ENCODE assay signal across 8 cellular contexts in the genomic region with DNA sequence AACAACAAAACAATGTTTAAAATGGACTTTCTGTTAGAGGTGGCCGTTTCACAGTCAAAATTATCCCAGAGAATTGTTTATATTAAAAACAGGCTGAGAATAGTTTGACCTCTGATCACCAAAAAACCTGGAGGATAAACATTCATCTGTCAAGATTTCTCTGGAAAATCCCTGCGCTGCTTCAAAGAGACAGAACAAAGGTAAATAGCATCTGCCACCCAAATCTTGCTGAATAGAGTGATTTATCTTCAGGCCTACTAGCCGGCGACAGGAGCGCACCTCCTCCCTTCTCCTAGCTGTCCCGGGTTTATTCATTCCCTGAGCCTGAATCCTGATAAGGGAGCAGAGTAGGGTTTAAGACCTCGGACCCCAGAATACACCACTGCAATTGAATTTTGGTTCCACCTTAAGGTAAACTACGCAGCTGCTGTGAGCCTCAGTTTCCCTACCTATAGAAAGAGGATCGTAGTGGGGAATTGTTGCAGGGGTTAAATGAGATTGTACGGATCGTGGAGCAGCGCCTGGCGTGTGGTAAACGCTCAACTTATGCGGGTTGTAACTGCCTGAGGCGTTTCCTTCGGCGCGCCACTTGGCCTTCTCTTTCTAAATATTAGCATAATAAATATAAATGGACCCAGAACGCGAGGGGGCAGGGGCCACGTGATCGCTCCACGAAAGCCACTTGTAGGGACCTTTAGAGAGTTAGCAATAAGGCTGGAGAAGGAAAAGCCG. TPM values are rescaled to one million over a fixed set of nuclear protein-coding genes. Genes with fewer than 3 reads are reported as not detected.
DNase-seq lines count a peak whose midpoint lies in the region; ATAC-seq lines count a peak whose summit lies in the region.

No MANE protein-coding gene starts in this region.

- H3K4me3 ChIP-seq in esophagus (ENCODE audit: low read depth in 1 of 2, low read length in 2 of 2), result peak overlapping the region; percentile 89 to 93

- peak; percentile 64 for DNase-seq in DMS79 (lab: John Stamatoyannopoulos, UW)
- peak; percentile 60 for DNase-seq in MV-4-11 (lab: John Stamatoyannopoulos, UW)
- peak; percentile 34 for DNase-seq in myocyte (ENCODE audit: low read depth)
- no peak for DNase-seq in stimulated activated CD4-positive, alpha-beta T cell treated with anti-CD3 and anti-CD28 coated beads, Interleukin-1b, Interleukin-23, amount 100 ng/mL, for 48 hours
- no peak for DNase-seq in NK-92 (lab: John Stamatoyannopoulos, UW; ENCODE audit: unreplicated experiment)

- no peaks in the 10 kb centered on the region for H3K27me3 ChIP-seq in esophagus (ENCODE audit: control insufficient read depth in 1 of 2, insufficient read depth in 2 of 2, low read length in 2 of 2)

- peaks cover 23% of the 10 kb centered on the region for H3K27me3 Mint-ChIP-seq in T-helper 1 cell treated with Interleukin-12 subunit alpha and Interleukin-12 subunit beta and Interleukin-4 antibody, amounts not matched to agents 30 μg/mL and 1 μg/mL, for 36 hours (ENCODE audit: low read depth)

- H3K27ac ChIP-seq in esophagus (ENCODE audit: low read depth in 2 of 2, low read length in 1 of 2), result peak overlapping the region; percentile 97 to 98

- 2 to 5% methylated on average over 25 of the region's 25 CpGs for WGBS in esophagus, 2 donors

- H3K9me3 ChIP-seq in esophagus (ENCODE audit: control insufficient read depth in 2 of 2, insufficient read depth in 1 of 2, low read depth in 1 of 2, low read length in 1 of 2), result no peaks in the 10 kb centered on the region

- peak; percentile 14 for ATAC-seq in GM21423 (IDR thresholded peaks at IDR 0.05; ENCODE audit: unreplicated experiment)

- no peaks in the 10 kb centered on the region for H3K36me3 Mint-ChIP-seq in T-helper 1 cell treated with Interleukin-12 subunit alpha and Interleukin-12 subunit beta and Interleukin-4 antibody, amounts not matched to agents 30 μg/mL and 1 μg/mL, for 36 hours (ENCODE audit: low read depth)

- peaks cover 0 to 3% of the 10 kb centered on the region in 2 donors for H3K4me1 ChIP-seq in esophagus (ENCODE audit: control insufficient read depth in 2 of 2, insufficient read depth in 2 of 2, low read length in 1 of 2)

- peak overlapping the region; percentile 72 for H3K4me3 Mint-ChIP-seq in T-helper 1 cell treated with Interleukin-12 subunit alpha and Interleukin-12 subunit beta and Interleukin-4 antibody, amounts not matched to agents 30 μg/mL and 1 μg/mL, for 36 hours

- H3K27ac Mint-ChIP-seq in T-helper 1 cell treated with Interleukin-12 subunit alpha and Interleukin-12 subunit beta and Interleukin-4 antibody, amounts not matched to agents 30 μg/mL and 1 μg/mL, for 36 hours, result peak overlapping the region; percentile 41

- H3K9me3 Mint-ChIP-seq in T-helper 1 cell treated with Interleukin-12 subunit alpha and Interleukin-12 subunit beta and Interleukin-4 antibody, amounts not matched to agents 30 μg/mL and 1 μg/mL, for 36 hours, result no peaks in the 10 kb centered on the region

- H3K4me1 Mint-ChIP-seq in T-helper 1 cell treated with Interleukin-12 subunit alpha and Interleukin-12 subunit beta and Interleukin-4 antibody, amounts not matched to agents 30 μg/mL and 1 μg/mL, for 36 hours (ENCODE audit: low read depth), result peaks cover 16% of the 10 kb centered on the region

- H3K36me3 ChIP-seq in esophagus (ENCODE audit: control insufficient read depth in 2 of 2, insufficient read depth in 2 of 2, low read length in 1 of 2), result no peaks in the 10 kb centered on the region

RNA-seq across cellular contexts. Expression of gene ST7, which starts 0.5 kb away (rescaled TPM):
- 1 to 10 TPM; 4.3 to 7.4 TPM for polyA plus RNA-seq in esophagus
- total RNA-seq in myocyte, result 17.4 and 26.2 TPM in 2 replicates
- 17.3 TPM for polyA plus RNA-seq in myocyte (2012)

Comparison
In these comparisons a context has a peak if more than half of its experiments do, and no peak if none do; other contexts are left out.
1. DNase-seq: peak in DMS79 (single experiment), MV-4-11 (single experiment) and myocyte (single experiment); none in stimulated activated CD4-positive, alpha-beta T cell treated with anti-CD3 and anti-CD28 coated beads, Interleukin-1b, Interleukin-23, amount 100 ng/mL, for 48 hours (single experiment) and NK-92 (single experiment).